Comparison of ENCODE assay signal across 11 cellular contexts in genomic region chr2:46978696-46979095, GRCh38. TPM values are rescaled to one million over a fixed set of nuclear protein-coding genes. Genes with fewer than 3 reads are reported as not detected.
DNase-seq lines count a peak whose midpoint lies in the region; ATAC-seq and TF ChIP-seq lines count a peak whose summit lies in the region.
"Had no signal": no experiment of that assay in that cellular context is flagged by ENCODE, and none has a peak within 500 bp of the region (broad histone marks: within the 10 kb centered on the region; RNA-seq: fewer than 3 reads in every experiment).

No MANE protein-coding gene starts in this region.

- H2BK120ac ChIP-seq in mesenchymal stem cell (ENCODE audit: low read depth, low read length) = no peak overlapping the region

- no peak overlapping the region for H3K18ac ChIP-seq in mesenchymal stem cell (ENCODE audit: low read depth in 1 of 2, low read length in 2 of 2)

- H3K9me3 Mint-ChIP-seq in CD4-positive, alpha-beta memory T cell = no peaks in the 10 kb centered on the region
- H3K9me3 Mint-ChIP-seq in Caco-2 (ENCODE audit: unreplicated experiment) = no peaks in the 10 kb centered on the region

- WGBS in mesenchymal stem cell = 57% methylated on average over 8 of the region's 8 CpGs
- WGBS in psoas muscle, 3 donors = 76 to 82% (median 81%) methylated on average over 8 of the region's 8 CpGs

- no peak overlapping the region for H2BK15ac ChIP-seq in mesenchymal stem cell (ENCODE audit: low read depth, poor library complexity, severe bottlenecking)

- peak overlapping the region; percentile 70 to 94 (median 83) for H3K27ac Mint-ChIP-seq in CD4-positive, alpha-beta memory T cell
- H3K27ac Mint-ChIP-seq in T-helper 17 cell = peak overlapping the region; percentile 94
- H3K27ac Mint-ChIP-seq in Caco-2 (ENCODE audit: unreplicated experiment) = no peak overlapping the region

- CTCF ChIA-PET in CD4-positive, alpha-beta memory T cell (lab: Charles Lee; ENCODE audit: partially characterized antibody) = interaction anchor here (1.0 kb wide), 1 partner anchor 60 kb away, joined by 3 read pairs; no protein-coding TSS in a partner anchor
- CTCF ChIA-PET in Caco-2 (lab: Charles Lee) = no interaction called here

- H3K4me1 ChIP-seq in CD4-positive, alpha-beta memory T cell (ENCODE audit: insufficient read depth, low read length) = peaks cover 12% of the 10 kb centered on the region
- peaks cover 13% of the 10 kb centered on the region for H3K4me1 ChIP-seq in mesenchymal stem cell (ENCODE audit: control insufficient read depth, insufficient read depth, low read depth, low read length)
- H3K4me1 ChIP-seq in Caco-2 = no peaks in the 10 kb centered on the region
- peaks cover 5% of the 10 kb centered on the region for H3K4me1 ChIP-seq in psoas muscle

- H4K91ac ChIP-seq in mesenchymal stem cell (ENCODE audit: low read length) = peak overlapping the region; percentile 16

- peak overlapping the region in 4 of 8 donors; percentile 18 to 55 (median 44) for H3K4me3 Mint-ChIP-seq in CD4-positive, alpha-beta memory T cell
- peak overlapping the region; percentile 49 for H3K4me3 Mint-ChIP-seq in T-helper 17 cell
- no peak overlapping the region for H3K4me3 Mint-ChIP-seq in Caco-2 (ENCODE audit: unreplicated experiment)

- BruUV-seq in Caco-2 (replicated peaks; lab: Mats Ljungman, UMichigan) = no TSS peak

- H3K23ac ChIP-seq in mesenchymal stem cell (ENCODE audit: low read length in 2 of 2) = no peak overlapping the region

- peaks cover 22% of the 10 kb centered on the region for H3K36me3 ChIP-seq in CD4-positive, alpha-beta memory T cell (ENCODE audit: insufficient read depth, low read length)
- peaks cover 61 to 87% of the 10 kb centered on the region in 2 experiments for H3K36me3 ChIP-seq in mesenchymal stem cell (ENCODE audit: control insufficient read depth in 1 of 2, insufficient read depth in 2 of 2, low read depth in 1 of 2, low read length in 2 of 2)
- H3K36me3 ChIP-seq in Caco-2 (ENCODE audit: control insufficient read depth, insufficient read depth, low read length) = peaks cover 1% of the 10 kb centered on the region; the same call in 1 of the 2 replicates
- H3K36me3 ChIP-seq in psoas muscle (ENCODE audit: insufficient read depth in 1 of 2, low read depth in 1 of 2) = peaks cover 0 to 48% of the 10 kb centered on the region in 2 donors

- ATAC-seq in GM19463 (IDR thresholded peaks at IDR 0.05; ENCODE audit: unreplicated experiment) (peak; percentile 35), T-helper 17 cell (peak; percentile 21), psoas muscle (no peak)

- H2AFZ ChIP-seq in mesenchymal stem cell (ENCODE audit: low read depth, low read length) = no peak overlapping the region

- peaks cover 25 to 71% of the 10 kb centered on the region in 2 donors for H3K36me3 Mint-ChIP-seq in CD4-positive, alpha-beta memory T cell
- no peaks in the 10 kb centered on the region for H3K36me3 Mint-ChIP-seq in T-helper 17 cell (ENCODE audit: low read depth)
- peaks cover 51% of the 10 kb centered on the region for H3K36me3 Mint-ChIP-seq in Caco-2 (ENCODE audit: insufficient read depth, unreplicated experiment)

- H3K4ac ChIP-seq in mesenchymal stem cell (ENCODE audit: low read depth in 1 of 2, low read length in 2 of 2) = no peak overlapping the region

- DNase-seq in CD4-positive, alpha-beta memory T cell = peak in 1 of 5 donors; percentile 38
- no peak for DNase-seq in T-helper 17 cell
- DNase-seq in mesenchymal stem cell = peak; percentile 28
- no peak for DNase-seq in posterior vena cava (ENCODE audit: low spot score)
- DNase-seq in Caco-2 = no peak
- no peak for DNase-seq in psoas muscle
- no peak for DNase-seq in NCI-H2227 (lab: John Stamatoyannopoulos, UW; ENCODE audit: unreplicated experiment)
- DNase-seq: foreskin fibroblast, SIG-M5 had no signal

- no peak overlapping the region for H2BK12ac ChIP-seq in mesenchymal stem cell (ENCODE audit: low read length in 2 of 2)

- no peaks in the 10 kb centered on the region for H3K9me3 ChIP-seq in CD4-positive, alpha-beta memory T cell (ENCODE audit: control insufficient read depth in 1 of 2, low read length in 2 of 2)
- H3K9me3 ChIP-seq in T-helper 17 cell (ENCODE audit: control insufficient read depth, low read length, poor library complexity, severe bottlenecking) = no peaks in the 10 kb centered on the region
- H3K9me3 ChIP-seq in mesenchymal stem cell (ENCODE audit: control insufficient read depth, low read length) = no peaks in the 10 kb centered on the region
- no peaks in the 10 kb centered on the region for H3K9me3 ChIP-seq in Caco-2
- no peaks in the 10 kb centered on the region for H3K9me3 ChIP-seq in psoas muscle

- H2BK5ac ChIP-seq in mesenchymal stem cell (ENCODE audit: low read depth, low read length, poor library complexity, severe bottlenecking) = no peak overlapping the region

- no peak overlapping the region for H3K14ac ChIP-seq in mesenchymal stem cell (ENCODE audit: low read length in 2 of 2)

- intact Hi-C loops in CD4-positive, alpha-beta memory T cell (cut with micrococcal nuclease) = no loop called here
- intact Hi-C loops in posterior vena cava (cut with DNase I) = no loop called here
- intact Hi-C loops in Caco-2 (cut with micrococcal nuclease; ENCODE audit: unreplicated experiment) = no loop called here
- intact Hi-C loops in psoas muscle (cut with DNase I) = loop anchor here in 1 of 2 donors (10.0 kb wide), 1 partner anchor 796 kb away; no protein-coding TSS in a partner anchor

- H4K8ac ChIP-seq in mesenchymal stem cell (ENCODE audit: low read length) = no peak overlapping the region

- POLR2A ChIA-PET in CD4-positive, alpha-beta memory T cell (lab: Charles Lee; ENCODE audit: partially characterized antibody) = no interaction called here
- POLR2A ChIA-PET in Caco-2 (lab: Charles Lee) = no interaction called here

- no peak overlapping the region for H3K4me2 ChIP-seq in mesenchymal stem cell (ENCODE audit: low read length, poor library complexity, severe bottlenecking)

- H3K27ac ChIP-seq in CD4-positive, alpha-beta memory T cell (ENCODE audit: low read depth, low read length) = peak overlapping the region; percentile 19
- H3K27ac ChIP-seq in mesenchymal stem cell (ENCODE audit: low read length, poor library complexity, severe bottlenecking) (no peak overlapping the region), psoas muscle (no peak overlapping the region)

- no peak overlapping the region for H3K9ac ChIP-seq in mesenchymal stem cell (ENCODE audit: low read length)

- no peaks in the 10 kb centered on the region for H3K27me3 ChIP-seq in CD4-positive, alpha-beta memory T cell (ENCODE audit: insufficient read depth, low read length)
- H3K27me3 ChIP-seq in mesenchymal stem cell (ENCODE audit: control insufficient read depth in 1 of 2, insufficient read depth in 1 of 2, low read length in 2 of 2) (no peaks in the 10 kb centered on the region), Caco-2 (replicated peaks; ENCODE audit: control insufficient read depth, insufficient read depth, low read length) (no peaks in the 10 kb centered on the region), psoas muscle (ENCODE audit: insufficient read depth in 3 of 3, low read length in 2 of 3) (no peaks in the 10 kb centered on the region)

- TF ChIP-seq CTCF in Caco-2 (IDR thresholded peaks at IDR 0.05; ENCODE audit: insufficient read depth in 1 of 2, low read depth in 1 of 2, low read length in 1 of 2, severe bottlenecking in 1 of 2, unreplicated experiment in 1 of 2) (no peak), psoas muscle (IDR thresholded peaks at IDR 0.05) (no peak)

- peaks cover 46% of the 10 kb centered on the region for H3K79me1 ChIP-seq in mesenchymal stem cell (replicated peaks; ENCODE audit: low read length, poor library complexity, severe bottlenecking)

- no peaks in the 10 kb centered on the region for H3K27me3 Mint-ChIP-seq in CD4-positive, alpha-beta memory T cell
- H3K27me3 Mint-ChIP-seq in T-helper 17 cell = no peaks in the 10 kb centered on the region
- H3K27me3 Mint-ChIP-seq in Caco-2 (ENCODE audit: insufficient read depth, unreplicated experiment) = no peaks in the 10 kb centered on the region

- H3K4me3 ChIP-seq in CD4-positive, alpha-beta memory T cell (ENCODE audit: low read length in 2 of 2) = no peak overlapping the region
- H3K4me3 ChIP-seq in mesenchymal stem cell (ENCODE audit: insufficient read depth in 1 of 2, low read depth in 1 of 2, low read length in 2 of 2) = no peak overlapping the region
- H3K4me3 ChIP-seq in Caco-2 (ENCODE audit: low read depth, low read length) = no peak overlapping the region
- H3K4me3 ChIP-seq in psoas muscle = no peak overlapping the region
- H3K4me3 ChIP-seq: lung had no signal

- H2AK5ac ChIP-seq in mesenchymal stem cell (ENCODE audit: low read length, severe bottlenecking) = no peak overlapping the region

- peaks cover 15 to 44% (median 32%) of the 10 kb centered on the region in 4 donors for H3K4me1 Mint-ChIP-seq in CD4-positive, alpha-beta memory T cell
- H3K4me1 Mint-ChIP-seq in T-helper 17 cell (peaks cover 40% of the 10 kb centered on the region), Caco-2 (ENCODE audit: low read depth, unreplicated experiment) (no peaks in the 10 kb centered on the region)

RNA-seq across cellular contexts. Expression of gene TTC7A, which starts 37.7 kb away (rescaled TPM):
- total RNA-seq in CD4-positive, alpha-beta memory T cell = 10 to 100 TPM; 44.5 to 44.8 TPM
- 10 to 100 TPM in 1 of 2 donors, 1 to 10 TPM in 1; 8.6 to 24.9 TPM for polyA plus RNA-seq in CD4-positive, alpha-beta memory T cell
- total RNA-seq in T-helper 17 cell (10 to 100 TPM; 56.3 to 63.0 TPM), posterior vena cava (10 to 100 TPM; 23.1 to 32.7 TPM), Caco-2 (2022) (58.7 and 60.0 TPM in 2 replicates), psoas muscle (1 to 10 TPM; 3.6 to 5.9 (median 4.0) TPM)
- polyA plus RNA-seq in mesenchymal stem cell (2013, experiment 1 of 2) = 9.8 TPM
- 9.3 TPM for polyA plus RNA-seq in mesenchymal stem cell (2013, experiment 2 of 2)
- 1 to 10 TPM; 1.7 to 2.7 (median 2.2) TPM for polyA plus RNA-seq in psoas muscle

Comparison
In these comparisons a context has a peak if more than half of its experiments do, and no peak if none do; other contexts are left out.
1. ATAC-seq: peak in GM19463 (single experiment) and T-helper 17 cell (single experiment); none in psoas muscle (0 of 4).